Comparison of ENCODE assay signal across 30 cellular contexts in the genomic region with DNA sequence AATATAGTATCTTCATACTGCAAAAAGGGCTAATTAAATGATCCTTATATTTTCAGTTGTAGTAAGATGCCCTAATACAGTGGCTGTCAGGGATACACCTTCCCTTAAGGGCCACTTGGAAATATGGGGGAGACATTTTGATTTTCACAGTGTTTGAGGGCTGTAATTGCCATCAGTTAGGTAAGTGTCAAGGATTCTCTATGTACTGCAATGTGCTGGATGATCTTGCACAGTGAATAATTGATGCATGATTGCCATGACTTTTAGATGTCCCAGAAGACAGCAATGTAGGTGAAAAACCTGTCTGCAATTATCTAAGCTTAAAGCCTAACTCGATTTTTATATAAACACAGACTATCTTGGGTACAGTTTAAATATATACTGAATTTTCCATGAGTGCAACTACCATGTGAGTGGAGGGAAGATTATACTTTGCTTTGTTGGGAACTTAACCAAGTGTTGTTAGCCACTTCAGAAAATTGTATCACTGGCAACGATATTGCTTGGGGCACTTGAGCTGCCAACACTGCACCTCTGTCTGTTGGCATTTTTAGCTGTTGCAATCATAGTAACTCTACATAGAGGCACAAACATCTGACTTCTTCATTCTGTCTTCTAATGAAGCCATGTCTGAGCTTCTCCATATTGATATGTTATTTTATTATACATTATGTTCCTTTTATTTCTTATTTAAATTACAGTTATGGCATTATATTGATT.
"Had no signal": no experiment of that assay in that cellular context is flagged by ENCODE, and none has a peak within 500 bp of the region (broad histone marks: within the 10 kb centered on the region; RNA-seq: fewer than 3 reads in every experiment).

No MANE protein-coding gene starts in this region.

- H3K36me3 ChIP-seq: brain microvascular endothelial cell had no signal

- H3K27ac ChIP-seq: brain microvascular endothelial cell, KMS-11, VCaP had no signal

- H3K27me3 ChIP-seq: brain microvascular endothelial cell had no signal

- DNase-seq: activated B cell treated with CpG ODN at 0.5 μM for 24 hours; activated CD4-positive, alpha-beta T cell treated with anti-CD3 and anti-CD28 coated beads for 48 hours; activated CD4-positive, alpha-beta T cell treated with anti-CD3 and anti-CD28 coated beads, Interleukin-2, amount 50 U/mL, for 4 hours; activated CD4-positive, CD25-positive, alpha-beta regulatory T cell treated with anti-CD3 and anti-CD28 coated beads, Interleukin-2, amount 50 U/mL, for 72 hours; activated CD8-positive, alpha-beta T cell treated with anti-CD3 and anti-CD28 coated beads for 36 hours; activated effector memory CD4-positive, alpha-beta T cell treated with anti-CD3 and anti-CD28 coated beads, Interleukin-2, amount 50 U/mL, for 16 hours; activated naive CD4-positive, alpha-beta T cell; activated naive CD4-positive, alpha-beta T cell treated with anti-CD3 and anti-CD28 coated beads, Interleukin-2, amount 50 U/mL, for 16 hours; activated naive CD8-positive, alpha-beta T cell treated with anti-CD3 and anti-CD28 coated beads for 36 hours; activated T-cell treated with anti-CD3 and anti-CD28 coated beads, Interleukin-2, amount 50 U/mL, for 1 hour; activated T-cell treated with anti-CD3 and anti-CD28 coated beads, Interleukin-2, amount 50 U/mL, for 72 hours; amniotic stem cell; aorta; brain microvascular endothelial cell; NCI-H1092 treated with DMSO at 0.1 percent for 48 hours; NCI-H1417; NCI-H146; NCI-H187 treated with DMSO at 0.1 percent for 48 hours; NCI-H2081; NCI-H345; NCI-H524 treated with DMSO at 0.1 percent for 48 hours; SIG-M5; SW 1271; T-helper 1 cell; T-helper 2 cell; T-helper 9 cell had no signal

- ATAC-seq: activated CD8-positive, alpha-beta T cell treated with anti-CD3 and anti-CD28 coated beads for 36 hours; activated T-cell treated with anti-CD3 and anti-CD28 coated beads, Interleukin-2, amount 50 U/mL, for 72 hours; activated T-helper 17 cell treated with anti-CD3 and anti-CD28 coated beads, Interleukin-2, amount 50 U/mL, for 72 hours; Panc1 had no signal
